ENCODE assay signal across 22 cellular contexts in the genomic region with DNA sequence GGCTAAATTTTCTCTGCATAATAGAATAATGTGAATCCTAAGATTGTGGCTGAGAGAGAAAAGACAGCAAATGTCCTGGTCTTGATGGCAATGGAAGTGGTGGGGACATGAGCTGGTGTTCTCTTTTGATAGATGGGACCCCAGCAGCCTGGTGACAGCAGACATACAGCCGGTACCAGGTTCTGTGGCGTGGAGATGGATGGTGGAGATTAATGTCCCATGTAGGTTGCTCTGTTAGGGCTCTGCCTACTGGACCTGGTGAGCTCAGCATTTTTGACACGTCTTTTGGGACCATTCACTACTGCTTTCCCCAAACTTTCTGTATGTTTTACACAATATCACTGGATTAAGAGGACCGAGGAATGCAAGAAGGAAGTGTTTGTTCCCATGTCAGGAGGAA. TPM values are rescaled to one million over a fixed set of nuclear protein-coding genes. Genes with fewer than 3 reads are reported as not detected.
DNase-seq lines count a peak whose midpoint lies in the region; ATAC-seq and TF ChIP-seq lines count a peak whose summit lies in the region.
"Had no signal": no experiment of that assay in that cellular context is flagged by ENCODE, and none has a peak within 500 bp of the region (broad histone marks: within the 10 kb centered on the region; RNA-seq: fewer than 3 reads in every experiment).

No MANE protein-coding gene starts in this region.

- H3K27me3 Mint-ChIP-seq in GM23338 (ENCODE audit: insufficient read depth, low read depth, poor library complexity), result no peaks in the 10 kb centered on the region

- no peak overlapping the region for H3K4me3 Mint-ChIP-seq in GM23338
- H3K4me3 Mint-ChIP-seq: activated CD4-positive, alpha-beta T cell treated with anti-CD3 and anti-CD28 coated beads, Interleukin-2, amount 10 ng/mL, durations not matched to agents 7 days and 5 days; neural crest cell had no signal

- no peak overlapping the region for H2AFZ ChIP-seq in GM23338
- no peak overlapping the region for H2AFZ ChIP-seq in PC-9

- H3K79me2 ChIP-seq in GM23338 (replicated peaks; ENCODE audit: insufficient read depth) (no peaks in the 10 kb centered on the region), PC-9 (ENCODE audit: low read depth) (no peaks in the 10 kb centered on the region)

- H4K20me1 ChIP-seq in GM23338 (replicated peaks; ENCODE audit: insufficient read depth) (no peaks in the 10 kb centered on the region), PC-9 (ENCODE audit: insufficient read depth) (no peaks in the 10 kb centered on the region)

- CTCF ChIA-PET in PC-9 (lab: Charles Lee), result no interaction called here

- DNase-seq in GM23338 (ENCODE audit: low spot score) (peak; percentile 61), PC-9 (no peak), choroid plexus epithelial cell (ENCODE audit: low read depth) (peak; percentile 6)
- DNase-seq in stimulated activated CD4-positive, alpha-beta T cell treated with anti-CD3 and anti-CD28 coated beads, Interleukin-2, amount 100 ng/mL, for 24 hours, result no peak
- DNase-seq: activated CD4-positive, alpha-beta T cell treated with anti-CD3 and anti-CD28 coated beads, Interleukin-2, amount 10 ng/mL, durations not matched to agents 7 days and 5 days; activated T-cell treated with anti-CD3 and anti-CD28 coated beads, Interleukin-2, amount 50 U/mL, for 48 hours; Calu3; hippocampal formation; NCI-H2029; NCI-H524 treated with DMSO at 0.1 percent for 48 hours; SK-N-SH; T-helper 2 cell; transverse colon had no signal

- H3K4me2 ChIP-seq in GM23338, result no peak overlapping the region
- no peak overlapping the region for H3K4me2 ChIP-seq in PC-9
- H3K4me2 ChIP-seq: SK-N-SH had no signal

- TF ChIP-seq CTCF in C4-2B (conservative IDR thresholded peaks at IDR 0.05) (peak; percentile 33), GM23338 (conservative IDR thresholded peaks at IDR 0.05; ENCODE audit: low read depth in 2 of 2) (peak; percentile 36 to 59), PC-9 (conservative IDR thresholded peaks at IDR 0.05) (peak; percentile 41; the same call in 1 of the 2 replicates), choroid plexus epithelial cell (conservative IDR thresholded peaks at IDR 0.05; ENCODE audit: low read depth, low read length) (peak; percentile 27)

- peaks cover 11% of the 10 kb centered on the region for H3K36me3 Mint-ChIP-seq in GM23338 (ENCODE audit: low read depth)
- H3K36me3 Mint-ChIP-seq: CD14-positive monocyte had no signal

- POLR2A ChIA-PET in PC-9 (lab: Charles Lee; ENCODE audit: unreplicated experiment), result no interaction called here

- no peaks in the 10 kb centered on the region for H3K27me3 ChIP-seq in GM23338 (ENCODE audit: insufficient read depth)
- peaks cover 52% of the 10 kb centered on the region for H3K27me3 ChIP-seq in PC-9 (ENCODE audit: insufficient read depth, low read depth)
- H3K27me3 ChIP-seq: right atrium auricular region, transverse colon had no signal

- H3K9me2 ChIP-seq in GM23338 (ENCODE audit: insufficient read depth), result 0 out of 2 replicates have a peak, but pooled peaks cover 5% of the 10 kb centered on the region
- H3K9me2 ChIP-seq in PC-9 (ENCODE audit: insufficient read depth), result no peaks in the 10 kb centered on the region
- H3K9me2 ChIP-seq: SK-N-SH had no signal

- H3K4me1 Mint-ChIP-seq in GM23338, result no peaks in the 10 kb centered on the region; the same call in 2 of the 3 replicates

- H3K36me3 ChIP-seq in GM23338 (ENCODE audit: insufficient read depth), result no peaks in the 10 kb centered on the region
- no peaks in the 10 kb centered on the region for H3K36me3 ChIP-seq in PC-9 (ENCODE audit: low read depth)
- H3K36me3 ChIP-seq: right atrium auricular region, transverse colon had no signal

- no TSS peak for BruUV-seq in PC-9 (replicated peaks; lab: Mats Ljungman, UMichigan)

- H3K27ac ChIP-seq in C4-2B (no peak overlapping the region), GM23338 (ENCODE audit: low read depth) (no peak overlapping the region), PC-9 (no peak overlapping the region)
- H3K27ac ChIP-seq: right atrium auricular region, transverse colon had no signal

- H3K9me3 Mint-ChIP-seq in GM23338, result peaks cover 60% of the 10 kb centered on the region
- H3K9me3 Mint-ChIP-seq: activated CD4-positive, alpha-beta T cell treated with anti-CD3 and anti-CD28 coated beads, Interleukin-2, amount 10 ng/mL, durations not matched to agents 7 days and 5 days had no signal

- no peak for ATAC-seq in GM23338
- no peak for ATAC-seq in HG02571 (IDR thresholded peaks at IDR 0.05; ENCODE audit: unreplicated experiment)
- no peak for ATAC-seq in HG03139 (IDR thresholded peaks at IDR 0.05; ENCODE audit: unreplicated experiment)

- H3K4me3 ChIP-seq in GM23338 (no peak overlapping the region), PC-9 (no peak overlapping the region), choroid plexus epithelial cell (ENCODE audit: low read depth, low read length) (no peak overlapping the region)
- H3K4me3 ChIP-seq: right atrium auricular region, transverse colon had no signal

- no peaks in the 10 kb centered on the region for H3K9me3 ChIP-seq in PC-9 (ENCODE audit: insufficient read depth, low read depth)
- H3K9me3 ChIP-seq: right atrium auricular region, SK-N-SH, transverse colon had no signal

- H3K27ac Mint-ChIP-seq in GM23338, result no peak overlapping the region
- H3K27ac Mint-ChIP-seq: activated CD4-positive, alpha-beta T cell treated with anti-CD3 and anti-CD28 coated beads, Interleukin-2, amount 10 ng/mL, durations not matched to agents 7 days and 5 days had no signal

- intact Hi-C loops in PC-9 (cut with micrococcal nuclease; ENCODE audit: unreplicated experiment), result loop anchor here (10.0 kb wide), 1 partner anchor 230 kb away; no protein-coding TSS in a partner anchor

- no peaks in the 10 kb centered on the region for H3K4me1 ChIP-seq in GM23338 (ENCODE audit: insufficient read depth)
- H3K4me1 ChIP-seq in PC-9 (replicated peaks; ENCODE audit: insufficient read depth), result no peaks in the 10 kb centered on the region

- H3F3A ChIP-seq in GM23338 (replicated peaks; ENCODE audit: low read depth) (no peaks in the 10 kb centered on the region), PC-9 (ENCODE audit: insufficient read depth, low read depth) (no peaks in the 10 kb centered on the region)

TF ChIP-seq in GM23338, 12 proteins besides CTCF, POLR2A, EP300 and RAD21 (continues in another document):
- TF ChIP-seq CREB1 (CRISPR knock-in tag; IDR thresholded peaks at IDR 0.05; ENCODE audit: low read depth), result no peak
- TF ChIP-seq JUNB (IDR thresholded peaks at IDR 0.05; ENCODE audit: unreplicated experiment), result no peak
- no peak for TF ChIP-seq POLR2AphosphoS5 (IDR thresholded peaks at IDR 0.05; ENCODE audit: low read depth)
- no peak for TF ChIP-seq EZH2phosphoT487 (IDR thresholded peaks at IDR 0.05; ENCODE audit: unreplicated experiment)
- TF ChIP-seq, protein P1, sequence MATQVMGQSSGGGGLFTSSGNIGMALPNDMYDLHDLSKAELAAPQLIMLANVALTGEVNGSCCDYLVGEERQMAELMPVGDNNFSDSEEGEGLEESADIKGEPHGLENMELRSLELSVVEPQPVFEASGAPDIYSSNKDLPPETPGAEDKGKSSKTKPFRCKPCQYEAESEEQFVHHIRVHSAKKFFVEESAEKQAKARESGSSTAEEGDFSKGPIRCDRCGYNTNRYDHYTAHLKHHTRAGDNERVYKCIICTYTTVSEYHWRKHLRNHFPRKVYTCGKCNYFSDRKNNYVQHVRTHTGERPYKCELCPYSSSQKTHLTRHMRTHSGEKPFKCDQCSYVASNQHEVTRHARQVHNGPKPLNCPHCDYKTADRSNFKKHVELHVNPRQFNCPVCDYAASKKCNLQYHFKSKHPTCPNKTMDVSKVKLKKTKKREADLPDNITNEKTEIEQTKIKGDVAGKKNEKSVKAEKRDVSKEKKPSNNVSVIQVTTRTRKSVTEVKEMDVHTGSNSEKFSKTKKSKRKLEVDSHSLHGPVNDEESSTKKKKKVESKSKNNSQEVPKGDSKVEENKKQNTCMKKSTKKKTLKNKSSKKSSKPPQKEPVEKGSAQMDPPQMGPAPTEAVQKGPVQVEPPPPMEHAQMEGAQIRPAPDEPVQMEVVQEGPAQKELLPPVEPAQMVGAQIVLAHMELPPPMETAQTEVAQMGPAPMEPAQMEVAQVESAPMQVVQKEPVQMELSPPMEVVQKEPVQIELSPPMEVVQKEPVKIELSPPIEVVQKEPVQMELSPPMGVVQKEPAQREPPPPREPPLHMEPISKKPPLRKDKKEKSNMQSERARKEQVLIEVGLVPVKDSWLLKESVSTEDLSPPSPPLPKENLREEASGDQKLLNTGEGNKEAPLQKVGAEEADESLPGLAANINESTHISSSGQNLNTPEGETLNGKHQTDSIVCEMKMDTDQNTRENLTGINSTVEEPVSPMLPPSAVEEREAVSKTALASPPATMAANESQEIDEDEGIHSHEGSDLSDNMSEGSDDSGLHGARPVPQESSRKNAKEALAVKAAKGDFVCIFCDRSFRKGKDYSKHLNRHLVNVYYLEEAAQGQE (IDR thresholded peaks at IDR 0.05; ENCODE audit: unreplicated experiment), result no peak
- no peak for TF ChIP-seq STAT1 (IDR thresholded peaks at IDR 0.05; ENCODE audit: unreplicated experiment)
- TF ChIP-seq, protein P2, sequence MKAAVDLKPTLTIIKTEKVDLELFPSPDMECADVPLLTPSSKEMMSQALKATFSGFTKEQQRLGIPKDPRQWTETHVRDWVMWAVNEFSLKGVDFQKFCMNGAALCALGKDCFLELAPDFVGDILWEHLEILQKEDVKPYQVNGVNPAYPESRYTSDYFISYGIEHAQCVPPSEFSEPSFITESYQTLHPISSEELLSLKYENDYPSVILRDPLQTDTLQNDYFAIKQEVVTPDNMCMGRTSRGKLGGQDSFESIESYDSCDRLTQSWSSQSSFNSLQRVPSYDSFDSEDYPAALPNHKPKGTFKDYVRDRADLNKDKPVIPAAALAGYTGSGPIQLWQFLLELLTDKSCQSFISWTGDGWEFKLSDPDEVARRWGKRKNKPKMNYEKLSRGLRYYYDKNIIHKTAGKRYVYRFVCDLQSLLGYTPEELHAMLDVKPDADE (IDR thresholded peaks at IDR 0.05), result no peak
- TF ChIP-seq NANOG (IDR thresholded peaks at IDR 0.05; ENCODE audit: borderline replicate concordance), result no peak
- no peak for TF ChIP-seq ZNF331 (CRISPR knock-in tag; IDR thresholded peaks at IDR 0.05; ENCODE audit: low read depth)

RNA-seq across cellular contexts. Expression of a gene that starts 8.2 kb away (rescaled TPM):
- not detected in 2 replicates for total RNA-seq in GM23338 (2014; rRNA removed; shearing (Covaris generic))
- 0.10 TPM in 1 of 2 replicates, not detected in the other for polyA plus RNA-seq in GM23338 (2016; fragmentation: Nextera tagmentation; extraction: Ambion mirVana)
- not detected in 2 replicates for total RNA-seq in PC-9 (2021)
- total RNA-seq: activated CD4-positive, alpha-beta T cell treated with anti-CD3 and anti-CD28 coated beads, Interleukin-2, amount 10 ng/mL, durations not matched to agents 7 days and 5 days; Calu3; dermis microvascular lymphatic vessel endothelial cell; endothelial cell of umbilical vein; fibroblast of lung; neural crest cell had no signal
- polyA plus RNA-seq: fibroblast of lung had no signal

RNA-seq across cellular contexts. Expression of a gene that starts 24.6 kb away (rescaled TPM):
- not detected in 2 replicates for total RNA-seq in GM23338 (2014; rRNA removed; shearing (Covaris generic))
- not detected in 2 replicates for polyA plus RNA-seq in GM23338 (2016; fragmentation: Nextera tagmentation; extraction: Ambion mirVana)
- not detected in 2 replicates for total RNA-seq in PC-9 (2021)
- total RNA-seq: activated CD4-positive, alpha-beta T cell treated with anti-CD3 and anti-CD28 coated beads, Interleukin-2, amount 10 ng/mL, durations not matched to agents 7 days and 5 days; Calu3; dermis microvascular lymphatic vessel endothelial cell; endothelial cell of umbilical vein; fibroblast of lung; neural crest cell had no signal
- polyA plus RNA-seq: endothelial cell of umbilical vein, fibroblast of lung, SK-N-SH had no signal

RNA-seq across cellular contexts. Expression of a gene that starts 38.3 kb away (rescaled TPM):
- total RNA-seq in GM23338 (2014; rRNA removed; shearing (Covaris generic)), result 5.1 and 5.2 TPM in 2 replicates
- 8.2 and 11.5 TPM in 2 replicates for polyA plus RNA-seq in GM23338 (2016; fragmentation: Nextera tagmentation; extraction: Ambion mirVana)
- 29.5 and 40.5 TPM in 2 replicates for total RNA-seq in PC-9 (2021)

Comparison
In these comparisons a context has a peak if more than half of its experiments do, and no peak if none do; other contexts are left out.
1. DNase-seq: peak in GM23338 (single experiment) and choroid plexus epithelial cell (single experiment); none in PC-9 (0 of 2) and stimulated activated CD4-positive, alpha-beta T cell treated with anti-CD3 and anti-CD28 coated beads, Interleukin-2, amount 100 ng/mL, for 24 hours (0 of 2).
2. Peak in every context shown above with its lines, with median percentiles within 50 percentile points of each other: CTCF ChIP-seq.